1 cellular context compared by ENCODE assay signal in genomic region chr6:10404799-10405524, GRCh38.
TF ChIP-seq lines count a peak whose summit lies in the region.

No MANE protein-coding gene starts in this region.

TF ChIP-seq in WTC11, 78 proteins besides CTCF, POLR2A, EP300 and RAD21 (continued from another document):
- TF ChIP-seq ZNF532 (CRISPR knock-in tag; IDR thresholded peaks at IDR 0.05; ENCODE audit: borderline replicate concordance) (no peak), CDX4 (CRISPR knock-in tag; IDR thresholded peaks at IDR 0.05; ENCODE audit: borderline replicate concordance) (no peak), GABPB1 (CRISPR knock-in tag; IDR thresholded peaks at IDR 0.05) (no peak), IRF2 (CRISPR knock-in tag; IDR thresholded peaks at IDR 0.05; ENCODE audit: borderline replicate concordance, low read depth) (no peak), ARID4B (CRISPR knock-in tag; IDR thresholded peaks at IDR 0.05; ENCODE audit: borderline replicate concordance) (0 out of 2 replicates have a peak, but pooled peaks have one; percentile 27), ZNF425 (CRISPR knock-in tag; conservative IDR thresholded peaks at IDR 0.05) (no peak), NFE2L1 (CRISPR knock-in tag; IDR thresholded peaks at IDR 0.05) (no peak)
TF ChIP-seq in WTC11: peak in this region for 4.
